ENCODE assay signal across 15 cellular contexts in genomic region chr17:74761419-74761818, GRCh38. TPM values are rescaled to one million over a fixed set of nuclear protein-coding genes. Genes with fewer than 3 reads are reported as not detected.
DNase-seq lines count a peak whose midpoint lies in the region; ATAC-seq, FAIRE-seq and TF ChIP-seq lines count a peak whose summit lies in the region.
"Had no signal": no experiment of that assay in that cellular context is flagged by ENCODE, and none has a peak within 500 bp of the region (broad histone marks: within the 10 kb centered on the region; RNA-seq: fewer than 3 reads in every experiment).

No MANE protein-coding gene starts in this region.

- H3K4me3 ChIP-seq in esophagus (ENCODE audit: low read depth in 1 of 2, low read length in 2 of 2) = no peak overlapping the region
- no peak overlapping the region for H3K4me3 ChIP-seq in small intestine (ENCODE audit: low read depth in 1 of 2, low read length in 2 of 2)
- H3K4me3 ChIP-seq in tibial artery = no peak overlapping the region
- H3K4me3 ChIP-seq: MG63, smooth muscle cell, upper lobe of right lung had no signal

- H3K27me3 ChIP-seq in esophagus (ENCODE audit: control insufficient read depth in 1 of 2, insufficient read depth in 2 of 2, low read length in 2 of 2) (no peaks in the 10 kb centered on the region), small intestine (ENCODE audit: control insufficient read depth in 2 of 2, insufficient read depth in 2 of 2, low read length in 2 of 2) (no peaks in the 10 kb centered on the region), tibial artery (no peaks in the 10 kb centered on the region)
- H3K27me3 ChIP-seq: MG63, upper lobe of right lung had no signal

- FAIRE-seq in small intestine (lab: Jason Lieb, UNC) = no peak

- peak overlapping the region; percentile 19 for H3K27ac Mint-ChIP-seq in activated CD4-positive, alpha-beta T cell treated with anti-CD3 and anti-CD28 coated beads, Interleukin-2, amount 10 ng/mL, durations not matched to agents 7 days and 5 days
- peak overlapping the region; percentile 38 for H3K27ac Mint-ChIP-seq in activated CD4-positive, alpha-beta memory T cell treated with anti-CD3 and anti-CD28 coated beads for 36 hours

- H3K36me3 ChIP-seq in esophagus (ENCODE audit: control insufficient read depth in 2 of 2, insufficient read depth in 2 of 2, low read length in 1 of 2) (peaks cover 4 to 23% of the 10 kb centered on the region in 2 donors), small intestine (ENCODE audit: control insufficient read depth in 2 of 2, insufficient read depth in 2 of 2, low read length in 2 of 2) (peaks cover 2 to 7% of the 10 kb centered on the region in 2 donors), tibial artery (peaks cover 0 to 11% (median 0%) of the 10 kb centered on the region in 3 donors)
- H3K36me3 ChIP-seq: upper lobe of right lung had no signal

- intact Hi-C loops in activated CD4-positive, alpha-beta memory T cell treated with anti-CD3 and anti-CD28 coated beads for 36 hours (cut with micrococcal nuclease) = no loop called here
- intact Hi-C loops in tibial artery (cut with DNase I; ENCODE audit: low total_unique reads) = no loop called here

- no peak overlapping the region for H3K4me3 Mint-ChIP-seq in activated CD4-positive, alpha-beta T cell treated with anti-CD3 and anti-CD28 coated beads, Interleukin-2, amount 10 ng/mL, durations not matched to agents 7 days and 5 days
- no peak overlapping the region for H3K4me3 Mint-ChIP-seq in activated CD4-positive, alpha-beta memory T cell treated with anti-CD3 and anti-CD28 coated beads for 36 hours

- H3K9me3 Mint-ChIP-seq in activated CD4-positive, alpha-beta T cell treated with anti-CD3 and anti-CD28 coated beads, Interleukin-2, amount 10 ng/mL, durations not matched to agents 7 days and 5 days = no peaks in the 10 kb centered on the region
- no peaks in the 10 kb centered on the region for H3K9me3 Mint-ChIP-seq in activated CD4-positive, alpha-beta memory T cell treated with anti-CD3 and anti-CD28 coated beads for 36 hours

- POLR2A ChIA-PET in activated CD4-positive, alpha-beta T cell treated with anti-CD3 and anti-CD28 coated beads, Interleukin-2, amount 10 ng/mL, durations not matched to agents 7 days and 5 days (lab: Charles Lee) = no interaction called here
- POLR2A ChIA-PET in activated CD4-positive, alpha-beta memory T cell treated with anti-CD3 and anti-CD28 coated beads for 36 hours (lab: Charles Lee) = interaction anchor here (1.0 kb wide), 1 partner anchor 11 kb away, joined by 3 read pairs; no protein-coding TSS in a partner anchor

- H3K27ac ChIP-seq in esophagus (ENCODE audit: low read depth in 2 of 2, low read length in 1 of 2) (peak overlapping the region; percentile 88 to 95), small intestine (ENCODE audit: low read depth in 1 of 2, low read length in 1 of 2) (peak overlapping the region; percentile 32 to 92), tibial artery (no peak overlapping the region)
- H3K27ac ChIP-seq: HL-60 had no signal

- peaks cover 23% of the 10 kb centered on the region for H3K36me3 Mint-ChIP-seq in activated CD4-positive, alpha-beta T cell treated with anti-CD3 and anti-CD28 coated beads, Interleukin-2, amount 10 ng/mL, durations not matched to agents 7 days and 5 days (ENCODE audit: low read depth)
- H3K36me3 Mint-ChIP-seq in activated CD4-positive, alpha-beta memory T cell treated with anti-CD3 and anti-CD28 coated beads for 36 hours = peaks cover 4% of the 10 kb centered on the region

- peaks cover 59% of the 10 kb centered on the region for H3K4me1 Mint-ChIP-seq in activated CD4-positive, alpha-beta T cell treated with anti-CD3 and anti-CD28 coated beads, Interleukin-2, amount 10 ng/mL, durations not matched to agents 7 days and 5 days
- peaks cover 55% of the 10 kb centered on the region for H3K4me1 Mint-ChIP-seq in activated CD4-positive, alpha-beta memory T cell treated with anti-CD3 and anti-CD28 coated beads for 36 hours (ENCODE audit: low read depth)

- no peak for TF ChIP-seq CTCF in tibial artery (IDR thresholded peaks at IDR 0.05)

- ATAC-seq in GM19467 (IDR thresholded peaks at IDR 0.05; ENCODE audit: unreplicated experiment) = no peak
- ATAC-seq: upper lobe of right lung had no signal

- DNase-seq in activated CD4-positive, alpha-beta T cell treated with anti-CD3 and anti-CD28 coated beads, Interleukin-2, amount 10 ng/mL, durations not matched to agents 7 days and 5 days = no peak
- no peak for DNase-seq in activated CD4-positive, alpha-beta T cell treated with anti-CD3 and anti-CD28 coated beads, Interleukin-2, amount 50 U/mL, for 48 hours
- DNase-seq in activated CD4-positive, alpha-beta memory T cell treated with anti-CD3 and anti-CD28 coated beads for 36 hours = no peak
- DNase-seq in small intestine (no peak), iPS-NIHi11 (ENCODE audit: low spot score) (no peak), tibial artery (no peak)
- DNase-seq: activated T-cell treated with anti-CD3 and anti-CD28 coated beads for 4 hours, DMS53, MG63, NCI-H446 treated with DMSO at 0.1 percent for 48 hours, upper lobe of right lung had no signal

- H3K27me3 Mint-ChIP-seq in activated CD4-positive, alpha-beta T cell treated with anti-CD3 and anti-CD28 coated beads, Interleukin-2, amount 10 ng/mL, durations not matched to agents 7 days and 5 days = no peaks in the 10 kb centered on the region
- no peaks in the 10 kb centered on the region for H3K27me3 Mint-ChIP-seq in activated CD4-positive, alpha-beta memory T cell treated with anti-CD3 and anti-CD28 coated beads for 36 hours

- 62% methylated on average over 5 of the region's 5 CpGs for WGBS in esophagus, 2 donors
- 52 to 69% (median 68%) methylated on average over 5 of the region's 5 CpGs for WGBS in small intestine, 3 donors

- CTCF ChIA-PET in activated CD4-positive, alpha-beta T cell treated with anti-CD3 and anti-CD28 coated beads, Interleukin-2, amount 10 ng/mL, durations not matched to agents 7 days and 5 days (lab: Charles Lee) = interaction anchor here (0.9 to 1.9 kb wide), 6 partner anchors 9 to 105 kb away, joined by 3 to 9 read pairs (median 4); no protein-coding TSS in a partner anchor
- CTCF ChIA-PET in activated CD4-positive, alpha-beta memory T cell treated with anti-CD3 and anti-CD28 coated beads for 36 hours (lab: Charles Lee) = interaction anchor here (1.0 to 14.9 kb wide), 5 partner anchors 10 to 30 kb away, joined by 3 to 176 read pairs (median 3); partner anchors contain the start of gene NHERF1

- H3K4me1 ChIP-seq in esophagus (ENCODE audit: control insufficient read depth in 2 of 2, insufficient read depth in 2 of 2, low read length in 1 of 2) = peaks cover 13 to 55% of the 10 kb centered on the region in 2 donors
- peaks cover 26 to 40% of the 10 kb centered on the region in 2 donors for H3K4me1 ChIP-seq in small intestine (ENCODE audit: control insufficient read depth in 2 of 2, insufficient read depth in 1 of 2, low read depth in 1 of 2, low read length in 1 of 2)
- H3K4me1 ChIP-seq in tibial artery = peaks cover 0 to 53% (median 17%) of the 10 kb centered on the region in 4 donors

- H3K9me3 ChIP-seq in esophagus (ENCODE audit: control insufficient read depth in 2 of 2, insufficient read depth in 1 of 2, low read depth in 1 of 2, low read length in 1 of 2) (no peaks in the 10 kb centered on the region), small intestine (ENCODE audit: control insufficient read depth, low read depth) (no peaks in the 10 kb centered on the region), tibial artery (no peaks in the 10 kb centered on the region)
- H3K9me3 ChIP-seq: MG63, upper lobe of right lung had no signal

RNA-seq across cellular contexts. Expression of gene NHERF1, which starts 13.0 kb away (rescaled TPM):
- total RNA-seq in activated CD4-positive, alpha-beta T cell treated with anti-CD3 and anti-CD28 coated beads, Interleukin-2, amount 10 ng/mL, durations not matched to agents 7 days and 5 days = 100 to 1,000 TPM; 254 to 281 TPM
- total RNA-seq in activated CD4-positive, alpha-beta memory T cell treated with anti-CD3 and anti-CD28 coated beads for 36 hours = 100 to 1,000 TPM; 136 TPM
- polyA plus RNA-seq in esophagus = 100 to 1,000 TPM; 108 to 224 TPM
- polyA plus RNA-seq in small intestine = 100 to 1,000 TPM; 231 to 592 (median 569) TPM

RNA-seq across cellular contexts. Expression of gene NAT9, which starts 14.7 kb away (rescaled TPM):
- 10 to 100 TPM; 28.6 to 34.4 TPM for total RNA-seq in activated CD4-positive, alpha-beta T cell treated with anti-CD3 and anti-CD28 coated beads, Interleukin-2, amount 10 ng/mL, durations not matched to agents 7 days and 5 days
- total RNA-seq in activated CD4-positive, alpha-beta memory T cell treated with anti-CD3 and anti-CD28 coated beads for 36 hours = 10 to 100 TPM; 42.9 to 46.9 TPM
- polyA plus RNA-seq in esophagus = 10 to 100 TPM; 19.7 to 25.6 TPM
- 10 to 100 TPM; 12.4 to 28.3 (median 16.3) TPM for polyA plus RNA-seq in small intestine

RNA-seq across cellular contexts. Expression of gene RAB37, which starts 24.4 kb away (rescaled TPM):
- 10 to 100 TPM; 28.2 to 30.4 TPM for total RNA-seq in activated CD4-positive, alpha-beta T cell treated with anti-CD3 and anti-CD28 coated beads, Interleukin-2, amount 10 ng/mL, durations not matched to agents 7 days and 5 days
- total RNA-seq in activated CD4-positive, alpha-beta memory T cell treated with anti-CD3 and anti-CD28 coated beads for 36 hours = 1 to 10 TPM; 6.5 to 7.0 TPM
- under 1 TPM; 0.66 to 0.86 TPM for polyA plus RNA-seq in esophagus
- 1 to 10 TPM; 1.8 to 4.5 (median 3.8) TPM for polyA plus RNA-seq in small intestine
- total RNA-seq: smooth muscle cell had no signal

RNA-seq across cellular contexts. Expression of gene CD300LF, which starts 48.7 kb away (rescaled TPM):
- total RNA-seq in activated CD4-positive, alpha-beta T cell treated with anti-CD3 and anti-CD28 coated beads, Interleukin-2, amount 10 ng/mL, durations not matched to agents 7 days and 5 days = not detected
- not detected for total RNA-seq in activated CD4-positive, alpha-beta memory T cell treated with anti-CD3 and anti-CD28 coated beads for 36 hours
- polyA plus RNA-seq in esophagus (under 1 TPM; 0.04 to 0.14 TPM), small intestine (1 to 10 TPM; 1.6 to 5.7 (median 2.3) TPM)
- total RNA-seq: smooth muscle cell had no signal
- polyA plus RNA-seq: smooth muscle cell had no signal

Comparison
In these comparisons a context has a peak if more than half of its experiments do, and no peak if none do; other contexts are left out.
1. H3K27ac ChIP-seq: peak in esophagus (2 of 2) and small intestine (2 of 2); none in tibial artery (0 of 2).